In genomic region chr1:174818014-174818616, GRCh38 we compare ENCODE assay signal across 17 cellular contexts.
DNase-seq lines count a peak whose midpoint lies in the region; ATAC-seq and TF ChIP-seq lines count a peak whose summit lies in the region.
"Had no signal": no experiment of that assay in that cellular context is flagged by ENCODE, and none has a peak within 500 bp of the region (broad histone marks: within the 10 kb centered on the region; RNA-seq: fewer than 3 reads in every experiment).

No MANE protein-coding gene starts in this region.

- H3K36me3 Mint-ChIP-seq in HFFc6 (ENCODE audit: low read depth): no peaks in the 10 kb centered on the region
- no peaks in the 10 kb centered on the region for H3K36me3 Mint-ChIP-seq in mesothelial cell of epicardium
- H3K36me3 Mint-ChIP-seq in naive thymus-derived CD4-positive, alpha-beta T cell: peaks cover 13 to 49% (median 29%) of the 10 kb centered on the region in 5 donors

- POLR2A ChIA-PET in GM10248 (lab: Yijun Ruan, JAX): no interaction called here
- POLR2A ChIA-PET in naive thymus-derived CD4-positive, alpha-beta T cell (lab: Charles Lee): interaction anchor here (1.4 kb wide), 1 partner anchor 18 kb away, joined by 4 read pairs; no protein-coding TSS in a partner anchor

- H3K36me3 ChIP-seq in naive thymus-derived CD4-positive, alpha-beta T cell (ENCODE audit: control insufficient read depth in 2 of 3, insufficient read depth in 3 of 3, low read length in 3 of 3): no peaks in the 10 kb centered on the region
- H3K36me3 ChIP-seq: HAP-1, Peyer's patch, prostate gland, tibial nerve had no signal

- H3K4me3 ChIP-seq in naive thymus-derived CD4-positive, alpha-beta T cell (ENCODE audit: low read length): no peak overlapping the region
- H3K4me3 ChIP-seq: HAP-1, Peyer's patch, prostate gland, tibial nerve had no signal

- DNase-seq in GM10248 (ENCODE audit: extremely low spot score) (peak; percentile 27), HFFc6 (no peak), islet precursor cell (no peak), mesothelial cell of epicardium (ENCODE audit: low spot score in 2 of 2, unreplicated experiment in 2 of 2) (no peak)
- DNase-seq in naive thymus-derived CD4-positive, alpha-beta T cell: no peak
- DNase-seq: activated B cell treated with CpG ODN at 0.5 μM for 24 hours, left colon, NCI-H1694 treated with DMSO at 0.1 percent for 48 hours, NCI-H524 treated with DMSO at 0.1 percent for 48 hours, Peyer's patch had no signal

- CTCF ChIA-PET in GM10248 (lab: Yijun Ruan, JAX): interaction anchor here (0.7 to 1.9 kb wide), 3 partner anchors 37 to 164 kb away, joined by 3 to 5 read pairs (median 3); no protein-coding TSS in a partner anchor
- CTCF ChIA-PET in naive thymus-derived CD4-positive, alpha-beta T cell (lab: Charles Lee): interaction anchor here (0.8 kb wide), 1 partner anchor 18 kb away, joined by 3 read pairs; no protein-coding TSS in a partner anchor

- intact Hi-C loops in naive thymus-derived CD4-positive, alpha-beta T cell (cut with micrococcal nuclease): no loop called here

- no peaks in the 10 kb centered on the region for H3K9me3 Mint-ChIP-seq in HFFc6
- H3K9me3 Mint-ChIP-seq in mesothelial cell of epicardium: no peaks in the 10 kb centered on the region
- peaks cover 0 to 1% (median 0%) of the 10 kb centered on the region in 11 donors for H3K9me3 Mint-ChIP-seq in naive thymus-derived CD4-positive, alpha-beta T cell
- H3K9me3 Mint-ChIP-seq: activated B cell treated with CpG ODN at 0.5 μM for 24 hours had no signal

- no peaks in the 10 kb centered on the region for H3K9me3 ChIP-seq in naive thymus-derived CD4-positive, alpha-beta T cell (ENCODE audit: control insufficient read depth in 2 of 3, low read length in 3 of 3)
- H3K9me3 ChIP-seq: HAP-1, Peyer's patch, prostate gland, tibial nerve had no signal

- H3K4me1 Mint-ChIP-seq in HFFc6 (ENCODE audit: low read depth) (peaks cover 46% of the 10 kb centered on the region), mesothelial cell of epicardium (peaks cover 7% of the 10 kb centered on the region)
- H3K4me1 Mint-ChIP-seq in naive thymus-derived CD4-positive, alpha-beta T cell: peaks cover 0 to 16% (median 4%) of the 10 kb centered on the region in 7 donors

- no peaks in the 10 kb centered on the region for H3K4me1 ChIP-seq in naive thymus-derived CD4-positive, alpha-beta T cell (ENCODE audit: control insufficient read depth in 2 of 2, insufficient read depth in 2 of 2, low read length in 2 of 2)
- H3K4me1 ChIP-seq: HAP-1, prostate gland, tibial nerve had no signal

- H3K27me3 Mint-ChIP-seq in HFFc6 (ENCODE audit: insufficient read depth) (no peaks in the 10 kb centered on the region; the same call in 1 of the 2 replicates), mesothelial cell of epicardium (ENCODE audit: low read depth) (no peaks in the 10 kb centered on the region)
- no peaks in the 10 kb centered on the region for H3K27me3 Mint-ChIP-seq in naive thymus-derived CD4-positive, alpha-beta T cell
- H3K27me3 Mint-ChIP-seq: activated B cell treated with CpG ODN at 0.5 μM for 24 hours had no signal

- H3K27ac Mint-ChIP-seq in HFFc6: peak overlapping the region; percentile 3; the same call in 1 of the 2 replicates
- H3K27ac Mint-ChIP-seq in mesothelial cell of epicardium: no peak overlapping the region
- H3K27ac Mint-ChIP-seq in naive thymus-derived CD4-positive, alpha-beta T cell: no peak overlapping the region
- H3K27ac Mint-ChIP-seq: activated B cell treated with CpG ODN at 0.5 μM for 24 hours had no signal

- no peaks in the 10 kb centered on the region for H3K27me3 ChIP-seq in naive thymus-derived CD4-positive, alpha-beta T cell (ENCODE audit: control insufficient read depth in 2 of 2, insufficient read depth in 2 of 2, low read length in 2 of 2)
- H3K27me3 ChIP-seq: Peyer's patch, tibial nerve had no signal

- no peak for TF ChIP-seq CTCF in GM10248 (IDR thresholded peaks at IDR 0.05; ENCODE audit: control extremely low read depth, extremely low read depth, low read depth, missing control alignments)
- no peak for TF ChIP-seq CTCF in HFFc6 (IDR thresholded peaks at IDR 0.05)
- TF ChIP-seq CTCF in mesothelial cell of epicardium (IDR thresholded peaks at IDR 0.05; ENCODE audit: unreplicated experiment): no peak

- ATAC-seq in GM18870 (IDR thresholded peaks at IDR 0.05; ENCODE audit: unreplicated experiment) (peak; percentile 52), HG03571 (IDR thresholded peaks at IDR 0.05; ENCODE audit: unreplicated experiment) (peak; percentile 62), HG03521 (IDR thresholded peaks at IDR 0.05; ENCODE audit: unreplicated experiment) (no peak)
- no peak for ATAC-seq in naive thymus-derived CD4-positive, alpha-beta T cell

- no peak overlapping the region for H3K27ac ChIP-seq in naive thymus-derived CD4-positive, alpha-beta T cell (ENCODE audit: low read depth, low read length)
- H3K27ac ChIP-seq: HL-60, prostate gland, tibial nerve had no signal

- H3K4me3 Mint-ChIP-seq in HFFc6 (no peak overlapping the region), mesothelial cell of epicardium (no peak overlapping the region)
- H3K4me3 Mint-ChIP-seq in naive thymus-derived CD4-positive, alpha-beta T cell: no peak overlapping the region
- H3K4me3 Mint-ChIP-seq: activated B cell treated with CpG ODN at 0.5 μM for 24 hours had no signal

Comparison
In these comparisons a context has a peak if more than half of its experiments do, and no peak if none do; other contexts are left out.
1. ATAC-seq: peak in GM18870 (single experiment) and HG03571 (single experiment); none in HG03521 (single experiment) and naive thymus-derived CD4-positive, alpha-beta T cell (single experiment).